In the genomic region with DNA sequence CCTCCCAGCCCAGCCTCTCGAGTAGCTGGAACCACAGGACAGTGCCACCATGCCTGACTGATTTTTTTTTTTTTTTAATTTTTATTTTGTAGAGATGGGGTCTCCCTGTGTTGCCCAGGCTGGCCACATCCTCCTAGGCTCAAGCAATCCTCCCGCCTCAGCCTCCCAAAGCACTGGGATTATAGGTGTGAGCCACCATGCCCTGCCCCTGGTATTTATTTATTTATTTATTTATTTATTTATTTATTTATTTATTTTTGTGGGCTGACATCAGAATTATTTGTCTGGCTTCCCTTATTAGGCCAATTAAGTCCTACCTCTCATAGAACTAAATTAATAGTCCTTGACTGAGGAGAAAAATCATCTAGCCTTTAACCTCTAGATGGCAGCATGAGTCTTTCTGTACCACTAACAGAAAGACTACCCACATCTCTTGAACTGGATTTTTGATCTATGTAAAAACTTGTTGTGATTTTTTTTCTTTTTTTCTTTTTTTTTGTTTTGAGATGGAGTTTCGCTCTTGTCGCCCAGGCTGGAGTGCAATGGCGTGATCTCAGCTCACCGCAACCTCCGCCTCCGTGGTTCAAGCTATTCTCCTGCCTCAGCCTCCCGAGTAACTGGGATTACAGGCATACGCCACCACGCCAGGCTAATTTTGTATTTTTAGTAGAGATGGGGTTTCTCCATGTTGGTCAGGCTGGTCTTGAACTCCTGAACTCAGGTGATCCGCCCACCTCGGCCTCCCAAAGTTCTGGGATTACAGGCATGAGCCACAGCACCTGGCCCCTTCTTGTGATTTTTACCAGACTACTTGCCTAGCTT, we compare ENCODE assay signal across 8 cellular contexts. TPM values are rescaled to one million over a fixed set of nuclear protein-coding genes. Genes with fewer than 3 reads are reported as not detected.
DNase-seq lines count a peak whose midpoint lies in the region; ATAC-seq, FAIRE-seq and TF ChIP-seq lines count a peak whose summit lies in the region.
"Not testable (repeated sequence)": the region's sequence is repeated elsewhere in the genome, so short reads cannot be mapped to it uniquely, and the experiment has no call there.

No MANE protein-coding gene starts in this region.

- TF ChIP-seq RAD21 in K562 (CRISPR knock-in tag; conservative IDR thresholded peaks at IDR 0.05 in 1 of 2, IDR thresholded peaks at IDR 0.05 in 1 of 2), result peak; percentile 50 to 70

- not testable (repeated sequence) for H3K4me3 ChIP-seq in HEK293 (ENCODE audit: low read depth, low read length); K562; mucosa of descending colon; thoracic aorta

- TF ChIP-seq EP300 in K562 (IDR thresholded peaks at IDR 0.05; ENCODE audit: low read length), result not testable (repeated sequence)

- intact Hi-C loops in K562 (cut with micrococcal nuclease) (loop anchor here (1.0 to 10.0 kb wide), 2 partner anchors 103 to 140 kb away; no protein-coding TSS in a partner anchor), mucosa of descending colon (cut with DNase I, micrococcal nuclease) (loop anchor here (5.0 kb wide), 2 partner anchors 141 to 146 kb away; no protein-coding TSS in a partner anchor)

- not testable (repeated sequence) for H3K79me2 ChIP-seq in K562 (ENCODE audit: control insufficient read depth, insufficient read depth, low read length)

- DNase-seq in D721Med (ENCODE audit: insufficient read length, low spot score); mucosa of descending colon; thoracic aorta (ENCODE audit: low spot score): not testable (repeated sequence)
- DNase-seq in NCI-H2029 (lab: John Stamatoyannopoulos, UW) (peak; percentile 19), RPMI7951 (ENCODE audit: low read depth) (peak; percentile 45), K562 (ENCODE audit: extremely low read depth in 1 of 4, low spot score in 3 of 4) (peak; percentile 15 to 45 (median 23)), globus pallidus (ENCODE audit: low spot score) (peak; percentile 56)

- H3K27ac ChIP-seq in HEK293 (ENCODE audit: extremely low read depth, low read depth, low read length); K562 (ENCODE audit: extremely low read depth, low read depth, low read length); thoracic aorta: not testable (repeated sequence)

- TF ChIP-seq POLR2A in K562 (conservative IDR thresholded peaks at IDR 0.05), result not testable (repeated sequence)

- POLR2A ChIA-PET in HEK293 (lab: Yijun Ruan, JAX), result not testable (repeated sequence)
- POLR2A ChIA-PET in K562 (lab: Yijun Ruan, JAX), result interaction anchor here (0.6 kb wide), 1 partner anchor 55 kb away, joined by 3 read pairs; no protein-coding TSS in a partner anchor

- H3K9me1 ChIP-seq in K562 (ENCODE audit: control insufficient read depth, insufficient read depth, low read length), result not testable (repeated sequence)

- FAIRE-seq in D721Med (lab: Jason Lieb, UNC) (peak; percentile 81), K562 (lab: Jason Lieb, UNC) (peak; percentile 74)

- in situ Hi-C loops in K562 (cut with MboI), result not testable (repeated sequence)

- H3K4me1 ChIP-seq in HEK293 (ENCODE audit: control insufficient read depth, insufficient read depth, low read length); K562 (replicated peaks in 1 of 2; ENCODE audit: control insufficient read depth in 2 of 2, insufficient read depth in 2 of 2, low read length in 2 of 2); mucosa of descending colon (ENCODE audit: low read depth); thoracic aorta (ENCODE audit: control insufficient read depth in 1 of 2, low read depth in 2 of 2): not testable (repeated sequence)

- H4K20me1 ChIP-seq in K562 (replicated peaks; ENCODE audit: control insufficient read depth, insufficient read depth, low read length), result not testable (repeated sequence)

- H3K9ac ChIP-seq in K562 (ENCODE audit: insufficient read depth in 1 of 2, low read depth in 2 of 2, low read length in 2 of 2), result not testable (repeated sequence)

- not testable (repeated sequence) for H2AFZ ChIP-seq in K562 (ENCODE audit: low read depth, low read length)

- not testable (repeated sequence) for BruUV-seq in K562 (replicated peaks; lab: Mats Ljungman, UMichigan)

- not testable (repeated sequence) for H3K9me3 ChIP-seq in HEK293 (ENCODE audit: control insufficient read depth, insufficient read depth, low read depth, low read length); K562 (replicated peaks; ENCODE audit: control insufficient read depth, insufficient read depth, low read depth, low read length); mucosa of descending colon; thoracic aorta

- TF ChIP-seq CTCF in D721Med (IDR thresholded peaks at IDR 0.05; ENCODE audit: insufficient read depth, missing control alignments), result peak; percentile 80
- TF ChIP-seq CTCF in HEK293 (tag by site-specific recombination; IDR thresholded peaks at IDR 0.05); mucosa of descending colon (IDR thresholded peaks at IDR 0.05): not testable (repeated sequence)
- TF ChIP-seq CTCF in K562 (IDR thresholded peaks at IDR 0.05 in 2 of 3, conservative IDR thresholded peaks at IDR 0.05 in 1 of 3; ENCODE audit: insufficient read depth in 2 of 3, low read depth in 1 of 3, low read length in 3 of 3), result peak in 2 of 3 experiments; percentile 39 to 70; a peak in 3 of 6 replicates
- TF ChIP-seq CTCF in thoracic aorta (IDR thresholded peaks at IDR 0.05), result peak; percentile 19

- H3K36me3 ChIP-seq in HEK293 (ENCODE audit: control insufficient read depth in 2 of 2, insufficient read depth in 1 of 2, low read length in 2 of 2), result peaks cover under 1 to 15% of the 10 kb centered on the region in 2 experiments; a peak in 2 of 3 replicates
- H3K36me3 ChIP-seq in K562 (ENCODE audit: control insufficient read depth, insufficient read depth, low read length); mucosa of descending colon (ENCODE audit: low read depth); thoracic aorta: not testable (repeated sequence)

- not testable (repeated sequence) for H3K4me2 ChIP-seq in K562 (ENCODE audit: insufficient read depth, low read length)

- CTCF ChIA-PET in HEK293 (lab: Yijun Ruan, JAX) (interaction anchor here (0.5 to 6.3 kb wide), 29 partner anchors 9 to 435 kb away, joined by 3 to 71 read pairs (median 4); a partner anchor contains a TSS), K562 (lab: Yijun Ruan, JAX; ENCODE audit: low intra/inter-chr PET ratio) (interaction anchor here (1.2 to 3.6 kb wide), 4 partner anchors 138 to 146 kb away, joined by 6 to 43 read pairs (median 13); no protein-coding TSS in a partner anchor)

- 69% methylated on average over 8 of the region's 13 CpGs for WGBS in K562 (ENCODE audit: insufficient coverage, low coverage, missing lambda C conversion rate)

- ATAC-seq in K562 (peak; percentile 70; the same call in 2 of the 3 replicates), mucosa of descending colon (peak; percentile 55)
- not testable (repeated sequence) for ATAC-seq in thoracic aorta (ENCODE audit: insufficient number of reproducible peaks, low FRiP score, low read depth)

- H3K27me3 ChIP-seq in K562 (ENCODE audit: control insufficient read depth in 2 of 2, insufficient read depth in 2 of 2, low read length in 2 of 2); thoracic aorta (replicated peaks; ENCODE audit: insufficient read depth): not testable (repeated sequence)

RNA-seq across cellular contexts. Expression of a gene that starts 26.9 kb away (rescaled TPM):
- 11.2 and 13.5 TPM in 2 replicates for total RNA-seq in RPMI7951 (2014; rRNA removed; shearing (Covaris generic))
- total RNA-seq in K562 (2011; cell fraction: chromatin; rRNA removed; ENCODE audit: low replicate concordance), result 12.8 and 15.9 TPM in 2 replicates
- total RNA-seq in K562 (2011; cell fraction: nucleolus; rRNA removed), result 8.7 and 11.4 TPM in 2 replicates
- total RNA-seq in K562 (2011; cell fraction: nucleoplasm; rRNA removed), result 10.7 and 16.6 TPM in 2 replicates
- 4.6 and 6.0 TPM in 2 replicates for total RNA-seq in K562 (2014; rRNA removed)
- total RNA-seq in K562 (2014; rRNA removed; fragmentation: Illumina TruSeq; extraction: Trizol), result 9.2 and 9.8 TPM in 2 replicates
- 8.2 and 9.0 TPM in 2 replicates for total RNA-seq in K562 (2015; rRNA removed; fragmentation: Illumina TruSeq; extraction: Trizol)
- total RNA-seq in K562 (2021), result 4.9 and 5.5 TPM in 2 replicates
- 8.3 and 9.9 TPM in 2 replicates for polyA plus RNA-seq in K562 (2011; rRNA removed)
- 5.2 and 6.0 TPM in 2 replicates for polyA plus RNA-seq in K562 (2011; cell fraction: cytosol; rRNA removed)
- polyA plus RNA-seq in K562 (2011; cell fraction: nucleus; rRNA removed), result 2.5 and 4.1 TPM in 2 replicates
- polyA plus RNA-seq in K562 (2012), result 4.6 and 7.7 TPM in 2 replicates
- 9.3 and 10.5 TPM in 2 replicates for polyA plus RNA-seq in K562 (2014; fragmentation: Illumina TruSeq; extraction: Trizol)
- 10 to 100 TPM in 1 of 2 experiments, 1 to 10 TPM in 1; 7.3 to 11.8 TPM for polyA plus RNA-seq in K562 (2014; fragmentation: Nextera tagmentation; extraction: Ambion mirVana)
- 8.3 and 9.8 TPM in 2 replicates for polyA plus RNA-seq in K562 (2014; rRNA removed)
- polyA minus RNA-seq in K562 (2011; rRNA and poly(A)+ RNA removed), result 8.0 and 10.0 TPM in 2 replicates
- polyA minus RNA-seq in K562 (2011; cell fraction: cytosol; rRNA and poly(A)+ RNA removed), result 2.6 and 5.3 TPM in 2 replicates
- polyA minus RNA-seq in K562 (2011; cell fraction: nucleus; rRNA and poly(A)+ RNA removed), result 3.9 and 6.4 TPM in 2 replicates
- total RNA-seq in mucosa of descending colon, result 1 to 10 TPM; 4.1 to 9.0 (median 7.4) TPM
- total RNA-seq in thoracic aorta, result 10 to 100 TPM in 1 of 2 donors, 1 to 10 TPM in 1; 8.7 to 22.1 TPM

RNA-seq across cellular contexts. Expression of a gene that starts 27.4 kb away (rescaled TPM):
- total RNA-seq in RPMI7951 (2014; rRNA removed; shearing (Covaris generic)), result 8.9 and 13.7 TPM in 2 replicates
- total RNA-seq in K562 (2011; cell fraction: chromatin; rRNA removed; ENCODE audit: low replicate concordance), result 9.9 and 11.4 TPM in 2 replicates
- total RNA-seq in K562 (2011; cell fraction: nucleolus; rRNA removed), result 4.5 and 5.7 TPM in 2 replicates
- 6.2 and 7.6 TPM in 2 replicates for total RNA-seq in K562 (2011; cell fraction: nucleoplasm; rRNA removed)
- total RNA-seq in K562 (2014; rRNA removed), result 4.1 and 4.8 TPM in 2 replicates
- total RNA-seq in K562 (2014; rRNA removed; fragmentation: Illumina TruSeq; extraction: Trizol), result 4.6 and 5.3 TPM in 2 replicates
- 3.5 and 4.1 TPM in 2 replicates for total RNA-seq in K562 (2015; rRNA removed; fragmentation: Illumina TruSeq; extraction: Trizol)
- total RNA-seq in K562 (2021), result 6.0 and 6.1 TPM in 2 replicates
- polyA plus RNA-seq in K562 (2011; rRNA removed), result 11.5 and 13.5 TPM in 2 replicates
- polyA plus RNA-seq in K562 (2011; cell fraction: cytosol; rRNA removed), result 3.1 and 6.9 TPM in 2 replicates
- polyA plus RNA-seq in K562 (2011; cell fraction: nucleus; rRNA removed), result 2.7 and 3.9 TPM in 2 replicates
- 3.9 and 4.5 TPM in 2 replicates for polyA plus RNA-seq in K562 (2012)
- polyA plus RNA-seq in K562 (2014; fragmentation: Illumina TruSeq; extraction: Trizol), result 3.8 and 5.1 TPM in 2 replicates
- polyA plus RNA-seq in K562 (2014; fragmentation: Nextera tagmentation; extraction: Ambion mirVana), result 1 to 10 TPM; 3.1 to 4.5 TPM
- 3.6 and 3.9 TPM in 2 replicates for polyA plus RNA-seq in K562 (2014; rRNA removed)
- 17.6 and 22.6 TPM in 2 replicates for polyA minus RNA-seq in K562 (2011; rRNA and poly(A)+ RNA removed)
- 3.8 and 8.6 TPM in 2 replicates for polyA minus RNA-seq in K562 (2011; cell fraction: cytosol; rRNA and poly(A)+ RNA removed)
- 2.2 and 6.1 TPM in 2 replicates for polyA minus RNA-seq in K562 (2011; cell fraction: nucleus; rRNA and poly(A)+ RNA removed)
- total RNA-seq in mucosa of descending colon, result 10 to 100 TPM; 26.7 to 42.1 (median 32.6) TPM
- total RNA-seq in thoracic aorta, result 10 to 100 TPM; 20.3 to 28.5 TPM
